1 cellular context compared by ENCODE assay signal in the genomic region with DNA sequence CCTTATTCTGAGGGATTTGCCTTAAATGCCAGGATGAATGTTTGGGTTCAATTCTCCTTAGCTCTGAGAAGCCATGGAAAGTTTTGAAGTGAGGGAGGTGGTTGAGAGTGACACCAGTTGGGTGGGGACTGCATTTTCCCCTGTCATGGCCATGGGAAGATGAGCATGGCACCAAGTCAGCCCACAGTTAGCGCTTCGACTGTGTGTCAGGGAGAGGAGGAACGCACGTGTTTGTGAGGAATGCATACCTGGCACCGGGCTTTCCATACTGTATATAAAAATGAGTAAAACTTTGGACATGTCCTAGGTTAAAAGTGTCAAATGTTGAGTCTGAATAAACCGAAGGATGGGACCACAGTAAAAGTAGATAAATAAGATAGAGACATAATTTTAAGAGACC.
TF ChIP-seq lines count a peak whose summit lies in the region.

No MANE protein-coding gene starts in this region.

TF ChIP-seq in IMR-90, 13 proteins besides CTCF, POLR2A, EP300 and RAD21 (continued from another document):
- TF ChIP-seq USF2 (IDR thresholded peaks at IDR 0.05; ENCODE audit: low read depth, low read length) (no peak), BHLHE40 (IDR thresholded peaks at IDR 0.05; ENCODE audit: low read depth, low read length) (no peak), MXI1 (IDR thresholded peaks at IDR 0.05; ENCODE audit: borderline replicate concordance, low read depth, low read length) (no peak), MAZ (IDR thresholded peaks at IDR 0.05; ENCODE audit: borderline replicate concordance, low read depth, low read length) (no peak), SMC3 (IDR thresholded peaks at IDR 0.05; ENCODE audit: low read depth, low read length) (no peak), ELK1 (IDR thresholded peaks at IDR 0.05; ENCODE audit: borderline replicate concordance, low read depth, low read length) (no peak), RCOR1 (IDR thresholded peaks at IDR 0.05; ENCODE audit: insufficient replicate concordance, low read length) (no peak), CHD1 (IDR thresholded peaks at IDR 0.05; ENCODE audit: low read depth, low read length) (no peak), FOS (IDR thresholded peaks at IDR 0.05; ENCODE audit: low read depth, low read length) (no peak), MAFK (IDR thresholded peaks at IDR 0.05; ENCODE audit: low read depth, low read length) (no peak)
